In genomic region chr22:23763579-23764331, GRCh38 we compare ENCODE assay signal across 11 cellular contexts. TPM values are rescaled to one million over a fixed set of nuclear protein-coding genes. Genes with fewer than 3 reads are reported as not detected.
DNase-seq lines count a peak whose midpoint lies in the region; ATAC-seq and TF ChIP-seq lines count a peak whose summit lies in the region.
"Had no signal": no experiment of that assay in that cellular context is flagged by ENCODE, and none has a peak within 500 bp of the region (broad histone marks: within the 10 kb centered on the region; RNA-seq: fewer than 3 reads in every experiment).

No MANE protein-coding gene starts in this region.

- no peaks in the 10 kb centered on the region for H3F3A ChIP-seq in PC-3 (ENCODE audit: low read length, unreplicated experiment)

- POLR2A ChIA-PET in PC-3 (lab: Charles Lee; ENCODE audit: unreplicated experiment): interaction anchor here (0.6 kb wide), 1 partner anchor 13 kb away, joined by 3 read pairs; the partner anchor contains the start of gene ZNF70

- H3K36me3 ChIP-seq in H7 (replicated peaks; ENCODE audit: control insufficient read depth, insufficient read depth, low read length) (no peaks in the 10 kb centered on the region; the same call in 1 of the 2 replicates), PC-3 (ENCODE audit: low read depth, low read length) (peaks cover 5% of the 10 kb centered on the region; the same call in 1 of the 2 replicates)

- H4K20me1 ChIP-seq in PC-3 (ENCODE audit: low read length): no peaks in the 10 kb centered on the region

- peak overlapping the region; percentile 61 for H3K4me3 Mint-ChIP-seq in stimulated activated effector memory CD8-positive, alpha-beta T cell treated with anti-CD3 and anti-CD28 coated beads, Interleukin-12 subunit alpha, Interleukin-12 subunit beta, amount 100 ng/mL, for 72 hours

- H3K9me3 ChIP-seq in PC-3 (ENCODE audit: low read length): no peaks in the 10 kb centered on the region

- no peaks in the 10 kb centered on the region for H3K36me3 Mint-ChIP-seq in stimulated activated effector memory CD8-positive, alpha-beta T cell treated with anti-CD3 and anti-CD28 coated beads, Interleukin-12 subunit alpha, Interleukin-12 subunit beta, amount 100 ng/mL, for 72 hours

- CTCF ChIA-PET in PC-3 (lab: Charles Lee): no interaction called here

- intact Hi-C loops in PC-3 (cut with micrococcal nuclease): no loop called here

- H3K27ac ChIP-seq in PC-3 (ENCODE audit: low read length): no peak overlapping the region

- DNase-seq in H7 (peak; percentile 88), activated T-cell treated with anti-CD3 and anti-CD28 coated beads for 4 hours (peak; percentile 44), PC-3 (no peak), GM19238 (ENCODE audit: insufficient read length, low spot score) (no peak), cortex of kidney (lab: John Stamatoyannopoulos, UW) (no peak)
- peak in 1 of 2 donors; percentile 70 for DNase-seq in stimulated activated effector memory CD8-positive, alpha-beta T cell treated with anti-CD3 and anti-CD28 coated beads, Interleukin-12 subunit alpha, Interleukin-12 subunit beta, amount 100 ng/mL, for 72 hours (ENCODE audit: low spot score in 2 of 2)
- DNase-seq: NCI-H1092 had no signal

- H3K27me3 ChIP-seq in H7 (ENCODE audit: control insufficient read depth, insufficient read depth, low read length) (no peaks in the 10 kb centered on the region), PC-3 (ENCODE audit: low read length) (no peaks in the 10 kb centered on the region)

- peak overlapping the region; percentile 61 for H3K27ac Mint-ChIP-seq in stimulated activated effector memory CD8-positive, alpha-beta T cell treated with anti-CD3 and anti-CD28 coated beads, Interleukin-12 subunit alpha, Interleukin-12 subunit beta, amount 100 ng/mL, for 72 hours

- peaks cover 22% of the 10 kb centered on the region for H3K79me2 ChIP-seq in PC-3 (ENCODE audit: low read length)

- H2AFZ ChIP-seq in PC-3 (ENCODE audit: low read length): no peak overlapping the region

- peak; percentile 47 for ATAC-seq in stimulated activated effector memory CD8-positive, alpha-beta T cell treated with anti-CD3 and anti-CD28 coated beads, Interleukin-12 subunit alpha, Interleukin-12 subunit beta, amount 100 ng/mL, for 72 hours
- ATAC-seq in GM18502 (IDR thresholded peaks at IDR 0.05; ENCODE audit: poor library complexity, unreplicated experiment) (no peak), PC-3 (no peak)

- no peak overlapping the region for H3K4me2 ChIP-seq in PC-3 (ENCODE audit: low read length)

- TF ChIP-seq CTCF in PC-3 (conservative IDR thresholded peaks at IDR 0.05; ENCODE audit: low read depth, low read length): no peak

- H3K4me1 Mint-ChIP-seq in stimulated activated effector memory CD8-positive, alpha-beta T cell treated with anti-CD3 and anti-CD28 coated beads, Interleukin-12 subunit alpha, Interleukin-12 subunit beta, amount 100 ng/mL, for 72 hours: peaks cover 39% of the 10 kb centered on the region

- no peaks in the 10 kb centered on the region for H3K9me3 Mint-ChIP-seq in stimulated activated effector memory CD8-positive, alpha-beta T cell treated with anti-CD3 and anti-CD28 coated beads, Interleukin-12 subunit alpha, Interleukin-12 subunit beta, amount 100 ng/mL, for 72 hours

- no peak overlapping the region for H3K9ac ChIP-seq in PC-3 (ENCODE audit: low read length)

- peak overlapping the region; percentile 10; the same call in 1 of the 2 replicates for H3K4me3 ChIP-seq in H7 (ENCODE audit: insufficient read depth, low read depth, low read length)
- peak overlapping the region; percentile 18 for H3K4me3 ChIP-seq in iPS-11a (ENCODE audit: low read depth, low read length)
- no peak overlapping the region for H3K4me3 ChIP-seq in PC-3 (ENCODE audit: low read length)

- H3K4me1 ChIP-seq in PC-3 (ENCODE audit: insufficient read depth, low read length): peaks cover 4% of the 10 kb centered on the region; the same call in 1 of the 2 replicates

- no peaks in the 10 kb centered on the region for H3K9me2 ChIP-seq in PC-3 (replicated peaks; ENCODE audit: low read length)

- no TSS peak for BruUV-seq in PC-3 (replicated peaks; lab: Mats Ljungman, UMichigan)

RNA-seq across cellular contexts. Expression of gene C22orf15, which starts 1.0 kb away (rescaled TPM):
- 1.8 and 3.7 TPM in 2 replicates for total RNA-seq in H7 (2014; rRNA removed; shearing (Covaris generic))
- not detected in 2 replicates for total RNA-seq in PC-3 (2014; rRNA removed)
- total RNA-seq: bronchial epithelial cell, myocyte had no signal

RNA-seq across cellular contexts. Expression of gene CHCHD10, which starts 4.0 kb away (rescaled TPM):
- 55.6 and 60.9 TPM in 2 replicates for total RNA-seq in H7 (2014; rRNA removed; shearing (Covaris generic))
- total RNA-seq in PC-3 (2014; rRNA removed): 52.2 and 98.1 TPM in 2 replicates

RNA-seq across cellular contexts. Expression of gene MMP11, which starts 8.9 kb away (rescaled TPM):
- 7.8 and 12.8 TPM in 2 replicates for total RNA-seq in H7 (2014; rRNA removed; shearing (Covaris generic))
- total RNA-seq in PC-3 (2014; rRNA removed): 2.4 and 5.9 TPM in 2 replicates

RNA-seq across cellular contexts. Expression of gene VPREB3, which starts 9.5 kb away (rescaled TPM):
- total RNA-seq in H7 (2014; rRNA removed; shearing (Covaris generic)): not detected in 2 replicates
- 0.77 TPM in 1 of 2 replicates, not detected in the other for total RNA-seq in PC-3 (2014; rRNA removed)
- total RNA-seq: bronchial epithelial cell had no signal

RNA-seq across cellular contexts. Expression of gene ZNF70, which starts 12.8 kb away (rescaled TPM):
- total RNA-seq in H7 (2014; rRNA removed; shearing (Covaris generic)): 1.7 and 2.3 TPM in 2 replicates
- 2.3 and 3.7 TPM in 2 replicates for total RNA-seq in PC-3 (2014; rRNA removed)

Comparison
In these comparisons a context has a peak if more than half of its experiments do, and no peak if none do; other contexts are left out.
1. DNase-seq: peak in H7 (single experiment) and activated T-cell treated with anti-CD3 and anti-CD28 coated beads for 4 hours (single experiment); none in PC-3 (single experiment), GM19238 (single experiment) and cortex of kidney (single experiment).